Comparison of ENCODE assay signal across 17 cellular contexts in the genomic region with DNA sequence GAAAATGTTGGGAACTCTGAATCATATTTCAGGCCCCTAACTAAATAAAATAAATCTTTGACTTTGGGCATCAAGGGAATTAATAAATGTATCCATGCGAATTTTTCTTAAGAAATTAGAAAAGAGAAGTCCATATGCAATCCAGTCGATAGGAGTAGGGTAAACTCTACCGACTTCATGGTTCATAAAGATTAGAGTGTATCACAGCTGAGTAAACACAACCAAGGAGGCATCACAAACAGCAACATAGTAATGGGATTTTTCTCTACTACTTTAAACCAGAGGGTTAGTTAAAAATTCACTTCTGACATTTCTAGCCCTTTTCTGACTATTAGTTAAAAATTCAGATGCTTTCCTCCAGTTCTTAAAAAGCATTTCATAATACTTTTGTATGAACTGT.
"Had no signal": no experiment of that assay in that cellular context is flagged by ENCODE, and none has a peak within 500 bp of the region (broad histone marks: within the 10 kb centered on the region; RNA-seq: fewer than 3 reads in every experiment).

No MANE protein-coding gene starts in this region.

- H3K27ac ChIP-seq: cardiac muscle cell, colonic mucosa, thoracic aorta, WERI-Rb-1 had no signal

- H3K27me3 ChIP-seq: cardiac muscle cell, colonic mucosa had no signal

- ATAC-seq: activated CD8-positive, alpha-beta T cell treated with anti-CD3 and anti-CD28 coated beads, Interleukin-2, amount 10 ng/mL, durations not matched to agents 7 days and 5 days; left lobe of liver; natural killer cell treated with Interleukin-12 subunit alpha and Interleukin-12 subunit beta and Interleukin-15 and Interleukin-18, amount 100 ng/mL, for 72 hours; stimulated activated naive CD8-positive, alpha-beta T cell treated with anti-CD3 and anti-CD28 coated beads, Interleukin-15, Interleukin-2, amounts not matched to agents 100 U/mL and 50 U/mL, for 24 hours had no signal

- DNase-seq: activated CD4-positive, alpha-beta T cell treated with anti-CD3 and anti-CD28 coated beads for 4 hours; activated CD8-positive, alpha-beta memory T cell treated with anti-CD3 and anti-CD28 coated beads, Interleukin-2, amount 50 U/mL, for 48 hours; activated CD8-positive, alpha-beta T cell treated with anti-CD3 and anti-CD28 coated beads, Interleukin-2, amount 10 ng/mL, durations not matched to agents 7 days and 5 days; activated naive CD4-positive, alpha-beta T cell; colonic mucosa; effector CD4-positive, alpha-beta T cell; foreskin melanocyte; head of caudate nucleus; stimulated activated CD4-positive, alpha-beta T cell treated with anti-CD3 and anti-CD28 coated beads, Interleukin-4, amount 100 ng/mL, for 1 hour; stimulated activated CD8-positive, alpha-beta memory T cell treated with anti-CD3 and anti-CD28 coated beads, Interleukin-4, amount 100 ng/mL, for 48 hours; stimulated activated naive CD8-positive, alpha-beta T cell treated with anti-CD3 and anti-CD28 coated beads, Interleukin-15, Interleukin-2, amounts not matched to agents 100 U/mL and 50 U/mL, for 24 hours; T1000; WERI-Rb-1 had no signal

- H3K4me3 Mint-ChIP-seq: activated CD8-positive, alpha-beta T cell treated with anti-CD3 and anti-CD28 coated beads, Interleukin-2, amount 10 ng/mL, durations not matched to agents 7 days and 5 days; natural killer cell treated with Interleukin-12 subunit alpha and Interleukin-12 subunit beta and Interleukin-15 and Interleukin-18, amount 100 ng/mL, for 72 hours had no signal

- H3K9me3 Mint-ChIP-seq: natural killer cell treated with Interleukin-12 subunit alpha and Interleukin-12 subunit beta and Interleukin-15 and Interleukin-18, amount 100 ng/mL, for 72 hours had no signal

- H3K36me3 ChIP-seq: cardiac muscle cell, colonic mucosa, thoracic aorta, WERI-Rb-1 had no signal

- H3K9me3 ChIP-seq: colonic mucosa, thoracic aorta had no signal

- H3K36me3 Mint-ChIP-seq: natural killer cell treated with Interleukin-12 subunit alpha and Interleukin-12 subunit beta and Interleukin-15 and Interleukin-18, amount 100 ng/mL, for 72 hours had no signal

- H3K27me3 Mint-ChIP-seq: natural killer cell treated with Interleukin-12 subunit alpha and Interleukin-12 subunit beta and Interleukin-15 and Interleukin-18, amount 100 ng/mL, for 72 hours had no signal

- H3K4me3 ChIP-seq: cardiac muscle cell, colonic mucosa, thoracic aorta had no signal

- H3K27ac Mint-ChIP-seq: activated CD8-positive, alpha-beta T cell treated with anti-CD3 and anti-CD28 coated beads, Interleukin-2, amount 10 ng/mL, durations not matched to agents 7 days and 5 days; natural killer cell treated with Interleukin-12 subunit alpha and Interleukin-12 subunit beta and Interleukin-15 and Interleukin-18, amount 100 ng/mL, for 72 hours had no signal

- H3K4me1 ChIP-seq: colonic mucosa had no signal
